8 cellular contexts compared by ENCODE assay signal in the genomic region with DNA sequence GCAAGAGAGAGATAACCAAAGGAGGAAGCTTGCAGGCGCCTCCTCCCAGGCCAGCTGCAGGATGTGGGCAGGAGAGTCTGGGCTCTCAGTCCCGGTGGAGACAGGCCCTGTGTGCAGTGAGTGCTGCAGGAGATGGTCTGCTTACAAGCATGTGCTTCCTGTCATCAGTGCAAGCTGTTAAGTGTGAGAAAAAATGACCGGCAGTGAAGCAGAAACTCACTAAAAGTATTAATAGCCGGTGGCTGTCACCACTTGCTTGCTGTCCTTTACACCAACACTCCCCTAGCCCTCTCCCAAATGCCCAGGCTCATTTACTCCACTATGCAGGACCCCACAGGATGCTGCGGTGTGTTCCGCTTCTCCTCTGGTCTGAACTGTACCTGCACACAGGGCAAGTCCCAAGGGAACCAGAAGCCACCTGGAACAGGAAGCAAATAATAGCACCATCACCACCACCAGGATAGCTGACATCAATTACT.
DNase-seq lines count a peak whose midpoint lies in the region; ATAC-seq, FAIRE-seq and TF ChIP-seq lines count a peak whose summit lies in the region.

No MANE protein-coding gene starts in this region.

- no peak overlapping the region for H4K5ac ChIP-seq in H1 (ENCODE audit: insufficient read length, low read depth, low read length)

- TF ChIP-seq RAD21 in H1 (IDR thresholded peaks at IDR 0.05 in 1 of 2, conservative IDR thresholded peaks at IDR 0.05 in 1 of 2; ENCODE audit: low read depth in 2 of 2, low read length in 2 of 2) = no peak

- peak; percentile 71 for DNase-seq in KG1 (lab: John Stamatoyannopoulos, UW)
- DNase-seq in H1 (ENCODE audit: low read depth in 1 of 2, low spot score in 2 of 2) = no peak
- DNase-seq in upper lobe of right lung = no peak
- no peak for DNase-seq in sigmoid colon
- DNase-seq in HFFc6 = no peak
- no peak for DNase-seq in foreskin keratinocyte

- CTCF ChIA-PET in H1 (lab: Charles Lee; ENCODE audit: partially characterized antibody) = interaction anchor here (0.8 to 3.8 kb wide), 12 partner anchors 10 to 995 kb away, joined by 3 to 13 read pairs (median 4); no protein-coding TSS in a partner anchor

- 89% methylated on average over 6 of the region's 6 CpGs; no CpG with 5 or more reads in 1 of the 2 experiments for WGBS in H1 (ENCODE audit: extremely low coverage in 1 of 2, insufficient coverage in 1 of 2, insufficient read length in 1 of 2, insufficient replicate concordance in 2 of 2, low coverage in 1 of 2, low lambda C conversion rate in 2 of 2, missing lambda C conversion rate in 1 of 2), 2 experiments
- WGBS in sigmoid colon, 2 donors = 30 to 60% methylated on average over 6 of the region's 6 CpGs

- TF ChIP-seq POLR2A in H1 (IDR thresholded peaks at IDR 0.05; ENCODE audit: control extremely low read depth in 1 of 2, low read depth in 2 of 2, low read length in 2 of 2) = no peak
- TF ChIP-seq POLR2A in sigmoid colon (IDR thresholded peaks at IDR 0.05) = no peak

- no peak overlapping the region for H2BK120ac ChIP-seq in H1 (replicated peaks; ENCODE audit: low read depth, low read length)

- H3K18ac ChIP-seq in H1 (ENCODE audit: extremely low read depth, low read length) = no peak overlapping the region

- POLR2A ChIA-PET in H1 (lab: Charles Lee; ENCODE audit: partially characterized antibody) = no interaction called here

- ATAC-seq in GM18499 (IDR thresholded peaks at IDR 0.05; ENCODE audit: insufficient read depth, unreplicated experiment) (peak; percentile 89), GM21619 (IDR thresholded peaks at IDR 0.05; ENCODE audit: unreplicated experiment) (peak; percentile 94), upper lobe of right lung (peak; percentile 70), foreskin keratinocyte (no peak)

- no peak overlapping the region for H3K9ac ChIP-seq in H1 (replicated peaks in 1 of 4; ENCODE audit: extremely low read depth in 1 of 4, low read depth in 3 of 4, low read length in 3 of 4)

- H3K27me3 Mint-ChIP-seq in HFFc6 (ENCODE audit: insufficient read depth) = peaks cover 16% of the 10 kb centered on the region

- H3K9me3 ChIP-seq in H1 (ENCODE audit: insufficient read depth in 2 of 2, low read depth in 1 of 2, low read length in 1 of 2) (no peaks in the 10 kb centered on the region; a peak in 1 of 4 replicates), upper lobe of right lung (no peaks in the 10 kb centered on the region), sigmoid colon (no peaks in the 10 kb centered on the region)

- H3K4me3 ChIP-seq in H1 (ENCODE audit: extremely low read depth in 1 of 4, insufficient read depth in 2 of 4, low read depth in 3 of 4, low read length in 4 of 4) (no peak overlapping the region), upper lobe of right lung (no peak overlapping the region), sigmoid colon (no peak overlapping the region)

- no peak for TF ChIP-seq EP300 in H1 (IDR thresholded peaks at IDR 0.05; ENCODE audit: borderline replicate concordance in 1 of 2, low read depth in 2 of 2, low read length in 2 of 2)
- no peak for TF ChIP-seq EP300 in sigmoid colon (IDR thresholded peaks at IDR 0.05)

- H2AK5ac ChIP-seq in H1 (ENCODE audit: low read depth, low read length) = no peak overlapping the region

- H4K20me1 ChIP-seq in H1 (replicated peaks in 1 of 2; ENCODE audit: control insufficient read depth in 1 of 2, insufficient read depth in 2 of 2, low read length in 2 of 2) = no peaks in the 10 kb centered on the region

- intact Hi-C loops in upper lobe of right lung (cut with DNase I) = no loop called here
- intact Hi-C loops in sigmoid colon (cut with DNase I) = no loop called here

- H2BK15ac ChIP-seq in H1 (ENCODE audit: low read length) = peak overlapping the region; percentile 54; the same call in 1 of the 2 replicates

- H3K27ac Mint-ChIP-seq in HFFc6 = no peak overlapping the region

- no peak overlapping the region for H3K4me3 Mint-ChIP-seq in HFFc6

- H3K36me3 ChIP-seq in H1 (ENCODE audit: control insufficient read depth in 2 of 4, insufficient read depth in 4 of 4, low read length in 3 of 4) (no peaks in the 10 kb centered on the region), upper lobe of right lung (no peaks in the 10 kb centered on the region), sigmoid colon (no peaks in the 10 kb centered on the region)

- H3K4ac ChIP-seq in H1 (replicated peaks; ENCODE audit: insufficient read length, low read depth, low read length) = no peak overlapping the region

- no peak overlapping the region for H4K8ac ChIP-seq in H1 (ENCODE audit: extremely low read depth, insufficient read depth, low read length)

- no peak overlapping the region for H3K4me2 ChIP-seq in H1 (ENCODE audit: insufficient read depth in 1 of 2, low read depth in 2 of 2, low read length in 2 of 2)

- no peak for FAIRE-seq in H1 (lab: Jason Lieb, UNC)

- H3K27ac ChIP-seq in H1 (ENCODE audit: low read depth, low read length) (no peak overlapping the region), upper lobe of right lung (no peak overlapping the region), sigmoid colon (no peak overlapping the region), foreskin keratinocyte (no peak overlapping the region)

- H3K36me3 Mint-ChIP-seq in HFFc6 (ENCODE audit: low read depth) = no peaks in the 10 kb centered on the region

- no peaks in the 10 kb centered on the region for H3K9me3 Mint-ChIP-seq in HFFc6

- H3K14ac ChIP-seq in H1 (ENCODE audit: insufficient read length) = no peak overlapping the region

- H3K4me1 ChIP-seq in H1 (replicated peaks in 1 of 4; ENCODE audit: control insufficient read depth in 3 of 4, insufficient read depth in 4 of 4, low read length in 3 of 4) = peaks cover 0 to 2% (median 0%) of the 10 kb centered on the region in 4 experiments; a peak in 1 of 7 replicates
- H3K4me1 ChIP-seq in upper lobe of right lung = peaks cover 6% of the 10 kb centered on the region
- no peaks in the 10 kb centered on the region for H3K4me1 ChIP-seq in sigmoid colon
- H3K4me1 ChIP-seq in foreskin keratinocyte = no peaks in the 10 kb centered on the region

- no peak overlapping the region for H2AFZ ChIP-seq in H1 (ENCODE audit: low read length)

- H3K4me1 Mint-ChIP-seq in HFFc6 (ENCODE audit: low read depth) = no peaks in the 10 kb centered on the region

- H3K27me3 ChIP-seq in H1 (replicated peaks in 1 of 4; ENCODE audit: control insufficient read depth in 3 of 4, extremely low read depth in 1 of 4, insufficient read depth in 3 of 4, low read length in 3 of 4) (no peaks in the 10 kb centered on the region), upper lobe of right lung (no peaks in the 10 kb centered on the region), sigmoid colon (peaks cover 0 to 1% (median 0%) of the 10 kb centered on the region in 3 donors), foreskin keratinocyte (no peaks in the 10 kb centered on the region)

- H3K79me2 ChIP-seq in H1 (ENCODE audit: control insufficient read depth in 1 of 2, insufficient read depth in 2 of 2, low read length in 2 of 2) = no peaks in the 10 kb centered on the region

- TF ChIP-seq CTCF in H1 (IDR thresholded peaks at IDR 0.05; ENCODE audit: control extremely low read depth in 1 of 3, insufficient read depth in 1 of 3, low read depth in 1 of 3, low read length in 3 of 3) (no peak), upper lobe of right lung (IDR thresholded peaks at IDR 0.05) (no peak), sigmoid colon (IDR thresholded peaks at IDR 0.05) (no peak), HFFc6 (IDR thresholded peaks at IDR 0.05) (no peak), foreskin keratinocyte (conservative IDR thresholded peaks at IDR 0.05) (no peak)

- no peaks in the 10 kb centered on the region for H3K23me2 ChIP-seq in H1 (ENCODE audit: low read depth, low read length)

- H3K56ac ChIP-seq in H1 (replicated peaks; ENCODE audit: insufficient read length, low read depth, low read length) = no peak overlapping the region

- H2BK12ac ChIP-seq in H1 (ENCODE audit: low read depth, low read length) = no peak overlapping the region

- no peak overlapping the region for H4K91ac ChIP-seq in H1 (replicated peaks; ENCODE audit: insufficient read length, low read length)

- no peaks in the 10 kb centered on the region for H3K79me1 ChIP-seq in H1 (ENCODE audit: low read depth, low read length)

- no peak overlapping the region for H2BK20ac ChIP-seq in H1 (ENCODE audit: low read length)

- H2BK5ac ChIP-seq in H1 (ENCODE audit: low read depth, low read length) = no peak overlapping the region

- no peak overlapping the region for H3K23ac ChIP-seq in H1 (ENCODE audit: insufficient read length)

TF ChIP-seq in H1, 55 proteins besides CTCF, POLR2A, EP300 and RAD21:
- TF ChIP-seq KDM1A (IDR thresholded peaks at IDR 0.05; ENCODE audit: borderline replicate concordance, low read length) = no peak
- TF ChIP-seq NANOG (IDR thresholded peaks at IDR 0.05; ENCODE audit: insufficient read depth, low read depth, low read length, poor library complexity, severe bottlenecking) = no peak
- no peak for TF ChIP-seq CTBP2 (IDR thresholded peaks at IDR 0.05; ENCODE audit: borderline replicate concordance, insufficient read depth, insufficient read length, low read length)
- TF ChIP-seq CBX5 (IDR thresholded peaks at IDR 0.05; ENCODE audit: low read depth, low read length) = no peak
- TF ChIP-seq FOSL1 (IDR thresholded peaks at IDR 0.05; ENCODE audit: insufficient read depth, low read depth, low read length) = no peak
- TF ChIP-seq CBX8 (IDR thresholded peaks at IDR 0.05; ENCODE audit: borderline replicate concordance, low read depth, low read length) = no peak
- no peak for TF ChIP-seq GTF2F1 (IDR thresholded peaks at IDR 0.05; ENCODE audit: borderline replicate concordance, low read depth, low read length)
- no peak for TF ChIP-seq NRF1 (IDR thresholded peaks at IDR 0.05; ENCODE audit: low read depth, low read length)
- no peak for TF ChIP-seq HDAC2 (IDR thresholded peaks at IDR 0.05; ENCODE audit: borderline replicate concordance in 1 of 2, low read depth in 2 of 2, low read length in 2 of 2)
- TF ChIP-seq, protein P1, sequence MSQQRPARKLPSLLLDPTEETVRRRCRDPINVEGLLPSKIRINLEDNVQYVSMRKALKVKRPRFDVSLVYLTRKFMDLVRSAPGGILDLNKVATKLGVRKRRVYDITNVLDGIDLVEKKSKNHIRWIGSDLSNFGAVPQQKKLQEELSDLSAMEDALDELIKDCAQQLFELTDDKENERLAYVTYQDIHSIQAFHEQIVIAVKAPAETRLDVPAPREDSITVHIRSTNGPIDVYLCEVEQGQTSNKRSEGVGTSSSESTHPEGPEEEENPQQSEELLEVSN (IDR thresholded peaks at IDR 0.05) = no peak
